8 cellular contexts compared by ENCODE assay signal in the genomic region with DNA sequence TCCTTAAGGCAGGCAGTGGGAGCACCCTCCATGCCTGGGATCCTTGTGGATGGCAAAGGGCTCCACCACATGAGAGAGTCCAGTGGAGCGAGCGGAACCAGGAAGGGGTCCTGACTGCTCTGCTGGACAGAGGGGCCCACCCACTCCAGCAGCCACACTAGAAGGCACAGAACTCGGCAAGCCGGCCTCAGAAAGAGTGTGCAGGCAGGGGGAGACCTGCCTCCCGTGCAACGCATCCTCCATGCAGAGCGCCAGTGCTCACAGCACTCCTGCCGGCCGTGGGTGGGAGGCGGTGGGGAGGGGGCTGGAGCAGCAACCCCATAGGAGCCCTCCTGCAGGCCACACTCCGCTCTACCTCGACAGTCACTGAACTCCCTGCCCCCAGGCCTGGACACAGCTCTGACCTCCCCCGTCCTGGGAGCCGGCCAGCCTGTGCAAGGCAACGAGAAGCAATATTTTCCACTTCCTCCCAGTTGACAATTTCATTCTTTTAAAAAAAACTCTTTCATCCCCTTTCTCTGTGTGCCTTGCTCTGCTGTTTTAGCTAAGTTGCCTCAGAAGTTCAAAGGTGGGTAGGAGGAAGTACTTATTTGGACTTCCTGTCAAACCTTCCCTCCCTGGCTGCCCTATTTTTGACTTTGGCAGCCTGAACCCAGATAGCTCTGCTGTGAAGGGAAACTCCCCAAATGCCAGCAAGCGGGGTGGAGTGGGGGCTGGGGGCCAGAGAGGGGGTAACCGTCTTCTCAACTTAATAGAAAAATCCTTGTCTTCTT. TPM values are rescaled to one million over a fixed set of nuclear protein-coding genes. Genes with fewer than 3 reads are reported as not detected.
DNase-seq lines count a peak whose midpoint lies in the region; ATAC-seq and TF ChIP-seq lines count a peak whose summit lies in the region.

No MANE protein-coding gene starts in this region.

- peak; percentile 92 for ATAC-seq in GM18511 (IDR thresholded peaks at IDR 0.05; ENCODE audit: unreplicated experiment)
- ATAC-seq in HG02852 (IDR thresholded peaks at IDR 0.05; ENCODE audit: unreplicated experiment), result peak; percentile 83
- peak; percentile 64 for ATAC-seq in mucosa of descending colon

- no peaks in the 10 kb centered on the region for H3K36me3 ChIP-seq in Peyer's patch
- H3K36me3 ChIP-seq in mucosa of descending colon (ENCODE audit: low read depth), result no peaks in the 10 kb centered on the region

- H3K4me1 ChIP-seq in Peyer's patch (peaks cover 0 to 21% (median 11%) of the 10 kb centered on the region in 4 donors), mucosa of descending colon (ENCODE audit: low read depth) (peaks cover 4% of the 10 kb centered on the region)

- no peak for TF ChIP-seq CTCF in Peyer's patch (IDR thresholded peaks at IDR 0.05)
- no peak for TF ChIP-seq CTCF in mucosa of descending colon (IDR thresholded peaks at IDR 0.05)

- H3K27me3 ChIP-seq in Peyer's patch, result no peaks in the 10 kb centered on the region

- H3K4me3 ChIP-seq in Peyer's patch (peak overlapping the region in 3 of 4 donors; percentile 11 to 23 (median 19)), mucosa of descending colon (no peak overlapping the region)

- peak in 2 of 3 donors; percentile 40 to 65 for DNase-seq in Peyer's patch
- DNase-seq in activated gamma-delta T cell treated with Interleukin-2 at 50 U/mL for 16 hours, result peak; percentile 59
- DNase-seq in mucosa of descending colon, result peak; percentile 30 to 67 (median 52)
- no peak for DNase-seq in NCI-H2081 treated with DMSO at 0.1 percent for 48 hours (lab: John Stamatoyannopoulos, UW)
- no peak for DNase-seq in inferior parietal cortex (ENCODE audit: extremely low spot score)
- no peak for DNase-seq in SW480 (ENCODE audit: low spot score)

- intact Hi-C loops in mucosa of descending colon (cut with DNase I, micrococcal nuclease), result no loop called here

- no peaks in the 10 kb centered on the region for H3K9me3 ChIP-seq in Peyer's patch
- no peaks in the 10 kb centered on the region for H3K9me3 ChIP-seq in mucosa of descending colon

- no peak for TF ChIP-seq POLR2A in Peyer's patch (IDR thresholded peaks at IDR 0.05)

- peak overlapping the region; percentile 58 to 79 (median 70) for H3K27ac ChIP-seq in Peyer's patch

RNA-seq across cellular contexts. Expression of a gene that starts 5.3 kb away (rescaled TPM):
- total RNA-seq in Peyer's patch (100 to 1,000 TPM in 1 of 4 donors, 10 to 100 TPM in 3; 27.1 to 139 (median 33.9) TPM), mucosa of descending colon (10 to 100 TPM; 13.5 to 24.5 (median 22.9) TPM)

Comparison
In these comparisons a context has a peak if more than half of its experiments do, and no peak if none do; other contexts are left out.
1. DNase-seq: peak in Peyer's patch (2 of 3), activated gamma-delta T cell treated with Interleukin-2 at 50 U/mL for 16 hours (single experiment) and mucosa of descending colon (3 of 3); none in NCI-H2081 treated with DMSO at 0.1 percent for 48 hours (single experiment), inferior parietal cortex (single experiment) and SW480 (single experiment).
2. Peak in every context shown above with its lines, with median percentiles within 50 percentile points of each other: ATAC-seq.